ENCODE assay signal across 25 cellular contexts in genomic region chr5:89698028-89698427, GRCh38.
"Had no signal": no experiment of that assay in that cellular context is flagged by ENCODE, and none has a peak within 500 bp of the region (broad histone marks: within the 10 kb centered on the region; RNA-seq: fewer than 3 reads in every experiment).

No MANE protein-coding gene starts in this region.

- H3K4me1 Mint-ChIP-seq: activated naive CD8-positive, alpha-beta T cell treated with anti-CD3 and anti-CD28 coated beads, Interleukin-2, amount 10 ng/mL, durations not matched to agents 7 days and 5 days; mesothelial cell of epicardium; naive thymus-derived CD8-positive, alpha-beta T cell had no signal

- DNase-seq: activated CD4-positive, alpha-beta memory T cell treated with anti-CD3 and anti-CD28 coated beads for 36 hours; activated CD4-positive, alpha-beta T cell treated with anti-CD3 and anti-CD28 coated beads for 48 hours; activated effector memory CD4-positive, alpha-beta T cell treated with Interleukin-2 at 50 U/mL for 16 hours; activated naive CD4-positive, alpha-beta T cell treated with anti-CD3 and anti-CD28 coated beads for 36 hours; activated naive CD8-positive, alpha-beta T cell treated with anti-CD3 and anti-CD28 coated beads, Interleukin-2, amount 10 ng/mL, durations not matched to agents 7 days and 5 days; activated T-cell treated with anti-CD3 and anti-CD28 coated beads, Interleukin-2, amount 50 U/mL, for 72 hours; amniotic stem cell; cerebellar nuclear complex; cortex of kidney; endodermal cell; esophagus squamous epithelium; gastrocnemius medialis; hippocampal formation; left ventricle myocardium superior; mammary epithelial cell; naive thymus-derived CD8-positive, alpha-beta T cell; retina; sigmoid colon; stimulated activated CD4-positive, alpha-beta T cell treated with anti-CD3 and anti-CD28 coated beads, Interleukin-15, amount 100 ng/mL, for 24 hours; stimulated activated naive B cell treated with anti-CD40 and anti-IgM and Interleukin-4, amounts not matched to agents 10 μg/mL and 1 μg/mL and 100 μg/mL, for 72 hours; testis; trophoblast cell had no signal

- H3K4me1 ChIP-seq: esophagus squamous epithelium, gastrocnemius medialis, sigmoid colon, testis, vagina had no signal

- H3K4me2 ChIP-seq: smooth muscle cell had no signal

- H3K27me3 Mint-ChIP-seq: activated CD4-positive, alpha-beta memory T cell treated with anti-CD3 and anti-CD28 coated beads for 36 hours; activated naive CD8-positive, alpha-beta T cell treated with anti-CD3 and anti-CD28 coated beads, Interleukin-2, amount 10 ng/mL, durations not matched to agents 7 days and 5 days; naive thymus-derived CD8-positive, alpha-beta T cell; stimulated activated naive B cell treated with anti-CD40 and anti-IgM and Interleukin-4, amounts not matched to agents 10 μg/mL and 1 μg/mL and 100 μg/mL, for 72 hours had no signal

- H3K36me3 Mint-ChIP-seq: activated CD4-positive, alpha-beta memory T cell treated with anti-CD3 and anti-CD28 coated beads for 36 hours; activated naive CD8-positive, alpha-beta T cell treated with anti-CD3 and anti-CD28 coated beads, Interleukin-2, amount 10 ng/mL, durations not matched to agents 7 days and 5 days; mesothelial cell of epicardium; naive thymus-derived CD8-positive, alpha-beta T cell had no signal

- H3K9me3 ChIP-seq: esophagus squamous epithelium, gastrocnemius medialis, sigmoid colon, testis, vagina had no signal

- H3K27ac Mint-ChIP-seq: activated CD4-positive, alpha-beta memory T cell treated with anti-CD3 and anti-CD28 coated beads for 36 hours; activated naive CD4-positive, alpha-beta T cell treated with anti-CD3 and anti-CD28 coated beads for 36 hours; activated naive CD8-positive, alpha-beta T cell treated with anti-CD3 and anti-CD28 coated beads, Interleukin-2, amount 10 ng/mL, durations not matched to agents 7 days and 5 days; activated T-cell treated with anti-CD3 and anti-CD28 coated beads, Interleukin-2, amount 50 U/mL, for 72 hours; mesothelial cell of epicardium; naive thymus-derived CD8-positive, alpha-beta T cell; stimulated activated naive B cell treated with anti-CD40 and anti-IgM and Interleukin-4, amounts not matched to agents 10 μg/mL and 1 μg/mL and 100 μg/mL, for 72 hours had no signal

- H3K36me3 ChIP-seq: esophagus squamous epithelium, gastrocnemius medialis, sigmoid colon, vagina had no signal

- H3K4me3 ChIP-seq: esophagus squamous epithelium, gastrocnemius medialis, sigmoid colon, smooth muscle cell, testis, vagina had no signal

- H3K4me3 Mint-ChIP-seq: activated CD4-positive, alpha-beta memory T cell treated with anti-CD3 and anti-CD28 coated beads for 36 hours; activated naive CD4-positive, alpha-beta T cell treated with anti-CD3 and anti-CD28 coated beads for 36 hours; activated naive CD8-positive, alpha-beta T cell treated with anti-CD3 and anti-CD28 coated beads, Interleukin-2, amount 10 ng/mL, durations not matched to agents 7 days and 5 days; activated T-cell treated with anti-CD3 and anti-CD28 coated beads, Interleukin-2, amount 50 U/mL, for 72 hours; endodermal cell; mesothelial cell of epicardium; naive thymus-derived CD8-positive, alpha-beta T cell; stimulated activated naive B cell treated with anti-CD40 and anti-IgM and Interleukin-4, amounts not matched to agents 10 μg/mL and 1 μg/mL and 100 μg/mL, for 72 hours had no signal

- ATAC-seq: activated T-cell treated with anti-CD3 and anti-CD28 coated beads, Interleukin-2, amount 50 U/mL, for 72 hours; gastrocnemius medialis; left ventricle myocardium superior; naive thymus-derived CD8-positive, alpha-beta T cell; stimulated activated naive B cell treated with anti-CD40 and anti-IgM and Interleukin-4, amounts not matched to agents 10 μg/mL and 1 μg/mL and 100 μg/mL, for 72 hours had no signal

- H3K27ac ChIP-seq: esophagus squamous epithelium, gastrocnemius medialis, sigmoid colon, testis, vagina had no signal

- H3K27me3 ChIP-seq: esophagus squamous epithelium, gastrocnemius medialis, sigmoid colon, testis, vagina had no signal

- H3K9me3 Mint-ChIP-seq: activated naive CD4-positive, alpha-beta T cell treated with anti-CD3 and anti-CD28 coated beads for 36 hours; endodermal cell; mesothelial cell of epicardium had no signal
